In the genomic region with DNA sequence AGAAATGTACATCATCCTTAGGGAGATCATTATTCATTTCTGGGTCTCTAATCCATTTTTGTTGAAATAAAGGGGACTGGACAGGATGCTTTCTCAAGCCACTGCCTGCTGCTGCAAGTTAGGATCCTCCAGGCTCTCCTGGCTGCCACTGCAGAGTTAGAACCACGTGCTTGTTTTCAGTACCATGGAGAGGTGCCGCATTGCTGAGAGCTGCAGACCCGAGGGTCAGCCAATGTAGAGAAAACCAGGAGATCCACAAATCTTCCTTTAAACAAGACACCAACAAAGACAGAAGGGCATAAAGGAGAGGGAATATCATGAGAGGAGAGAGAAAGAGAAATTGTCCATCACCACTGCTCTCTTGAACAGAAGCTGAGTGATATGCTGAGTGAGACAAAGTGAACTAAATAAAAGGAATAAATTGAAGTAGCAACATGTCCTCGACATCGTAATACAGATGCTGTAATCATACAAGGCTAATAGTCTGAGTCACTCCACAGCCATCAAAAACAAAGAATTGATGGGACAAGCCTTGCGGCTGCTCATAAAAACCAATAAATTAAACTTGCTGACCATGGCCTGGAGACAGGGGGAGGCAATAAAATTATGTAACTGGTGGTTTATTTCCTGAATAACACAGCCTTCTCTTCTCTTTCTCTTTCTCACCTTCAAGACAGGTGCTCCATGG, we compare ENCODE assay signal across 1 cellular context.
TF ChIP-seq lines count a peak whose summit lies in the region.

No MANE protein-coding gene starts in this region.

TF ChIP-seq in WTC11, 78 proteins besides CTCF, POLR2A, EP300 and RAD21 (continued from another document and continues in another):
- TF ChIP-seq, protein P1, sequence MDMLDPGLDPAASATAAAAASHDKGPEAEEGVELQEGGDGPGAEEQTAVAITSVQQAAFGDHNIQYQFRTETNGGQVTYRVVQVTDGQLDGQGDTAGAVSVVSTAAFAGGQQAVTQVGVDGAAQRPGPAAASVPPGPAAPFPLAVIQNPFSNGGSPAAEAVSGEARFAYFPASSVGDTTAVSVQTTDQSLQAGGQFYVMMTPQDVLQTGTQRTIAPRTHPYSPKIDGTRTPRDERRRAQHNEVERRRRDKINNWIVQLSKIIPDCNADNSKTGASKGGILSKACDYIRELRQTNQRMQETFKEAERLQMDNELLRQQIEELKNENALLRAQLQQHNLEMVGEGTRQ (CRISPR knock-in tag; IDR thresholded peaks at IDR 0.05) = peak; percentile 83
- TF ChIP-seq, protein P2, sequence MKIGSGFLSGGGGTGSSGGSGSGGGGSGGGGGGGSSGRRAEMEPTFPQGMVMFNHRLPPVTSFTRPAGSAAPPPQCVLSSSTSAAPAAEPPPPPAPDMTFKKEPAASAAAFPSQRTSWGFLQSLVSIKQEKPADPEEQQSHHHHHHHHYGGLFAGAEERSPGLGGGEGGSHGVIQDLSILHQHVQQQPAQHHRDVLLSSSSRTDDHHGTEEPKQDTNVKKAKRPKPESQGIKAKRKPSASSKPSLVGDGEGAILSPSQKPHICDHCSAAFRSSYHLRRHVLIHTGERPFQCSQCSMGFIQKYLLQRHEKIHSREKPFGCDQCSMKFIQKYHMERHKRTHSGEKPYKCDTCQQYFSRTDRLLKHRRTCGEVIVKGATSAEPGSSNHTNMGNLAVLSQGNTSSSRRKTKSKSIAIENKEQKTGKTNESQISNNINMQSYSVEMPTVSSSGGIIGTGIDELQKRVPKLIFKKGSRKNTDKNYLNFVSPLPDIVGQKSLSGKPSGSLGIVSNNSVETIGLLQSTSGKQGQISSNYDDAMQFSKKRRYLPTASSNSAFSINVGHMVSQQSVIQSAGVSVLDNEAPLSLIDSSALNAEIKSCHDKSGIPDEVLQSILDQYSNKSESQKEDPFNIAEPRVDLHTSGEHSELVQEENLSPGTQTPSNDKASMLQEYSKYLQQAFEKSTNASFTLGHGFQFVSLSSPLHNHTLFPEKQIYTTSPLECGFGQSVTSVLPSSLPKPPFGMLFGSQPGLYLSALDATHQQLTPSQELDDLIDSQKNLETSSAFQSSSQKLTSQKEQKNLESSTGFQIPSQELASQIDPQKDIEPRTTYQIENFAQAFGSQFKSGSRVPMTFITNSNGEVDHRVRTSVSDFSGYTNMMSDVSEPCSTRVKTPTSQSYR (CRISPR knock-in tag; IDR thresholded peaks at IDR 0.05) = 0 out of 2 replicates have a peak, but pooled peaks have one; percentile 61
- TF ChIP-seq, protein P3, sequence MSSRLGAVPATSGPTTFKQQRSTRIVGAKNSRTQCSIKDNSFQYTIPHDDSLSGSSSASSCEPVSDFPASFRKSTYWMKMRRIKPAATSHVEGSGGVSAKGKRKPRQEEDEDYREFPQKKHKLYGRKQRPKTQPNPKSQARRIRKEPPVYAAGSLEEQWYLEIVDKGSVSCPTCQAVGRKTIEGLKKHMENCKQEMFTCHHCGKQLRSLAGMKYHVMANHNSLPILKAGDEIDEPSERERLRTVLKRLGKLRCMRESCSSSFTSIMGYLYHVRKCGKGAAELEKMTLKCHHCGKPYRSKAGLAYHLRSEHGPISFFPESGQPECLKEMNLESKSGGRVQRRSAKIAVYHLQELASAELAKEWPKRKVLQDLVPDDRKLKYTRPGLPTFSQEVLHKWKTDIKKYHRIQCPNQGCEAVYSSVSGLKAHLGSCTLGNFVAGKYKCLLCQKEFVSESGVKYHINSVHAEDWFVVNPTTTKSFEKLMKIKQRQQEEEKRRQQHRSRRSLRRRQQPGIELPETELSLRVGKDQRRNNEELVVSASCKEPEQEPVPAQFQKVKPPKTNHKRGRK (CRISPR knock-in tag; IDR thresholded peaks at IDR 0.05; ENCODE audit: borderline replicate concordance) = no peak
- peak; percentile 52; the same call in 1 of the 2 replicates for TF ChIP-seq FOXK1 (CRISPR knock-in tag; IDR thresholded peaks at IDR 0.05)
- no peak for TF ChIP-seq SMAD3 (CRISPR knock-in tag; IDR thresholded peaks at IDR 0.05; ENCODE audit: borderline replicate concordance)
- TF ChIP-seq, protein P4, sequence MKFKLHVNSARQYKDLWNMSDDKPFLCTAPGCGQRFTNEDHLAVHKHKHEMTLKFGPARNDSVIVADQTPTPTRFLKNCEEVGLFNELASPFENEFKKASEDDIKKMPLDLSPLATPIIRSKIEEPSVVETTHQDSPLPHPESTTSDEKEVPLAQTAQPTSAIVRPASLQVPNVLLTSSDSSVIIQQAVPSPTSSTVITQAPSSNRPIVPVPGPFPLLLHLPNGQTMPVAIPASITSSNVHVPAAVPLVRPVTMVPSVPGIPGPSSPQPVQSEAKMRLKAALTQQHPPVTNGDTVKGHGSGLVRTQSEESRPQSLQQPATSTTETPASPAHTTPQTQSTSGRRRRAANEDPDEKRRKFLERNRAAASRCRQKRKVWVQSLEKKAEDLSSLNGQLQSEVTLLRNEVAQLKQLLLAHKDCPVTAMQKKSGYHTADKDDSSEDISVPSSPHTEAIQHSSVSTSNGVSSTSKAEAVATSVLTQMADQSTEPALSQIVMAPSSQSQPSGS (CRISPR knock-in tag; IDR thresholded peaks at IDR 0.05; ENCODE audit: borderline replicate concordance, low read depth) = no peak
- no peak for TF ChIP-seq GABPB1 (CRISPR knock-in tag; IDR thresholded peaks at IDR 0.05)
- TF ChIP-seq PRRX2 (CRISPR knock-in tag; IDR thresholded peaks at IDR 0.05) = no peak
- TF ChIP-seq, protein P5, sequence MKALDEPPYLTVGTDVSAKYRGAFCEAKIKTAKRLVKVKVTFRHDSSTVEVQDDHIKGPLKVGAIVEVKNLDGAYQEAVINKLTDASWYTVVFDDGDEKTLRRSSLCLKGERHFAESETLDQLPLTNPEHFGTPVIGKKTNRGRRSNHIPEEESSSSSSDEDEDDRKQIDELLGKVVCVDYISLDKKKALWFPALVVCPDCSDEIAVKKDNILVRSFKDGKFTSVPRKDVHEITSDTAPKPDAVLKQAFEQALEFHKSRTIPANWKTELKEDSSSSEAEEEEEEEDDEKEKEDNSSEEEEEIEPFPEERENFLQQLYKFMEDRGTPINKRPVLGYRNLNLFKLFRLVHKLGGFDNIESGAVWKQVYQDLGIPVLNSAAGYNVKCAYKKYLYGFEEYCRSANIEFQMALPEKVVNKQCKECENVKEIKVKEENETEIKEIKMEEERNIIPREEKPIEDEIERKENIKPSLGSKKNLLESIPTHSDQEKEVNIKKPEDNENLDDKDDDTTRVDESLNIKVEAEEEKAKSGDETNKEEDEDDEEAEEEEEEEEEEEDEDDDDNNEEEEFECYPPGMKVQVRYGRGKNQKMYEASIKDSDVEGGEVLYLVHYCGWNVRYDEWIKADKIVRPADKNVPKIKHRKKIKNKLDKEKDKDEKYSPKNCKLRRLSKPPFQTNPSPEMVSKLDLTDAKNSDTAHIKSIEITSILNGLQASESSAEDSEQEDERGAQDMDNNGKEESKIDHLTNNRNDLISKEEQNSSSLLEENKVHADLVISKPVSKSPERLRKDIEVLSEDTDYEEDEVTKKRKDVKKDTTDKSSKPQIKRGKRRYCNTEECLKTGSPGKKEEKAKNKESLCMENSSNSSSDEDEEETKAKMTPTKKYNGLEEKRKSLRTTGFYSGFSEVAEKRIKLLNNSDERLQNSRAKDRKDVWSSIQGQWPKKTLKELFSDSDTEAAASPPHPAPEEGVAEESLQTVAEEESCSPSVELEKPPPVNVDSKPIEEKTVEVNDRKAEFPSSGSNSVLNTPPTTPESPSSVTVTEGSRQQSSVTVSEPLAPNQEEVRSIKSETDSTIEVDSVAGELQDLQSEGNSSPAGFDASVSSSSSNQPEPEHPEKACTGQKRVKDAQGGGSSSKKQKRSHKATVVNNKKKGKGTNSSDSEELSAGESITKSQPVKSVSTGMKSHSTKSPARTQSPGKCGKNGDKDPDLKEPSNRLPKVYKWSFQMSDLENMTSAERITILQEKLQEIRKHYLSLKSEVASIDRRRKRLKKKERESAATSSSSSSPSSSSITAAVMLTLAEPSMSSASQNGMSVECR (CRISPR knock-in tag; IDR thresholded peaks at IDR 0.05; ENCODE audit: borderline replicate concordance) = peak; percentile 83
- no peak for TF ChIP-seq ELF4 (CRISPR knock-in tag; IDR thresholded peaks at IDR 0.05; ENCODE audit: low read depth)
- no peak for TF ChIP-seq GRHL2 (CRISPR knock-in tag; IDR thresholded peaks at IDR 0.05; ENCODE audit: insufficient replicate concordance, severe bottlenecking)
- no peak for TF ChIP-seq NR3C1 (CRISPR knock-in tag; conservative IDR thresholded peaks at IDR 0.05; ENCODE audit: low read depth)
- no peak for TF ChIP-seq ZNF671 (CRISPR knock-in tag; IDR thresholded peaks at IDR 0.05)
- no peak for TF ChIP-seq FOXP1 (CRISPR knock-in tag; IDR thresholded peaks at IDR 0.05; ENCODE audit: borderline replicate concordance)
- TF ChIP-seq, protein P6, sequence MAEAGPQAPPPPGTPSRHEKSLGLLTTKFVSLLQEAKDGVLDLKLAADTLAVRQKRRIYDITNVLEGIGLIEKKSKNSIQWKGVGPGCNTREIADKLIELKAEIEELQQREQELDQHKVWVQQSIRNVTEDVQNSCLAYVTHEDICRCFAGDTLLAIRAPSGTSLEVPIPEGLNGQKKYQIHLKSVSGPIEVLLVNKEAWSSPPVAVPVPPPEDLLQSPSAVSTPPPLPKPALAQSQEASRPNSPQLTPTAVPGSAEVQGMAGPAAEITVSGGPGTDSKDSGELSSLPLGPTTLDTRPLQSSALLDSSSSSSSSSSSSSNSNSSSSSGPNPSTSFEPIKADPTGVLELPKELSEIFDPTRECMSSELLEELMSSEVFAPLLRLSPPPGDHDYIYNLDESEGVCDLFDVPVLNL (CRISPR knock-in tag; IDR thresholded peaks at IDR 0.05; ENCODE audit: borderline replicate concordance, low read depth) = no peak
- TF ChIP-seq, protein P7, sequence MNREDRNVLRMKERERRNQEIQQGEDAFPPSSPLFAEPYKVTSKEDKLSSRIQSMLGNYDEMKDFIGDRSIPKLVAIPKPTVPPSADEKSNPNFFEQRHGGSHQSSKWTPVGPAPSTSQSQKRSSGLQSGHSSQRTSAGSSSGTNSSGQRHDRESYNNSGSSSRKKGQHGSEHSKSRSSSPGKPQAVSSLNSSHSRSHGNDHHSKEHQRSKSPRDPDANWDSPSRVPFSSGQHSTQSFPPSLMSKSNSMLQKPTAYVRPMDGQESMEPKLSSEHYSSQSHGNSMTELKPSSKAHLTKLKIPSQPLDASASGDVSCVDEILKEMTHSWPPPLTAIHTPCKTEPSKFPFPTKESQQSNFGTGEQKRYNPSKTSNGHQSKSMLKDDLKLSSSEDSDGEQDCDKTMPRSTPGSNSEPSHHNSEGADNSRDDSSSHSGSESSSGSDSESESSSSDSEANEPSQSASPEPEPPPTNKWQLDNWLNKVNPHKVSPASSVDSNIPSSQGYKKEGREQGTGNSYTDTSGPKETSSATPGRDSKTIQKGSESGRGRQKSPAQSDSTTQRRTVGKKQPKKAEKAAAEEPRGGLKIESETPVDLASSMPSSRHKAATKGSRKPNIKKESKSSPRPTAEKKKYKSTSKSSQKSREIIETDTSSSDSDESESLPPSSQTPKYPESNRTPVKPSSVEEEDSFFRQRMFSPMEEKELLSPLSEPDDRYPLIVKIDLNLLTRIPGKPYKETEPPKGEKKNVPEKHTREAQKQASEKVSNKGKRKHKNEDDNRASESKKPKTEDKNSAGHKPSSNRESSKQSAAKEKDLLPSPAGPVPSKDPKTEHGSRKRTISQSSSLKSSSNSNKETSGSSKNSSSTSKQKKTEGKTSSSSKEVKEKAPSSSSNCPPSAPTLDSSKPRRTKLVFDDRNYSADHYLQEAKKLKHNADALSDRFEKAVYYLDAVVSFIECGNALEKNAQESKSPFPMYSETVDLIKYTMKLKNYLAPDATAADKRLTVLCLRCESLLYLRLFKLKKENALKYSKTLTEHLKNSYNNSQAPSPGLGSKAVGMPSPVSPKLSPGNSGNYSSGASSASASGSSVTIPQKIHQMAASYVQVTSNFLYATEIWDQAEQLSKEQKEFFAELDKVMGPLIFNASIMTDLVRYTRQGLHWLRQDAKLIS (CRISPR knock-in tag; IDR thresholded peaks at IDR 0.05; ENCODE audit: borderline replicate concordance) = no peak
- TF ChIP-seq ZNF396 (CRISPR knock-in tag; IDR thresholded peaks at IDR 0.05; ENCODE audit: borderline replicate concordance) = no peak
- 0 out of 2 replicates have a peak, but pooled peaks have one; percentile 21 for TF ChIP-seq NR2C2 (CRISPR knock-in tag; IDR thresholded peaks at IDR 0.05)
- TF ChIP-seq, protein P8, sequence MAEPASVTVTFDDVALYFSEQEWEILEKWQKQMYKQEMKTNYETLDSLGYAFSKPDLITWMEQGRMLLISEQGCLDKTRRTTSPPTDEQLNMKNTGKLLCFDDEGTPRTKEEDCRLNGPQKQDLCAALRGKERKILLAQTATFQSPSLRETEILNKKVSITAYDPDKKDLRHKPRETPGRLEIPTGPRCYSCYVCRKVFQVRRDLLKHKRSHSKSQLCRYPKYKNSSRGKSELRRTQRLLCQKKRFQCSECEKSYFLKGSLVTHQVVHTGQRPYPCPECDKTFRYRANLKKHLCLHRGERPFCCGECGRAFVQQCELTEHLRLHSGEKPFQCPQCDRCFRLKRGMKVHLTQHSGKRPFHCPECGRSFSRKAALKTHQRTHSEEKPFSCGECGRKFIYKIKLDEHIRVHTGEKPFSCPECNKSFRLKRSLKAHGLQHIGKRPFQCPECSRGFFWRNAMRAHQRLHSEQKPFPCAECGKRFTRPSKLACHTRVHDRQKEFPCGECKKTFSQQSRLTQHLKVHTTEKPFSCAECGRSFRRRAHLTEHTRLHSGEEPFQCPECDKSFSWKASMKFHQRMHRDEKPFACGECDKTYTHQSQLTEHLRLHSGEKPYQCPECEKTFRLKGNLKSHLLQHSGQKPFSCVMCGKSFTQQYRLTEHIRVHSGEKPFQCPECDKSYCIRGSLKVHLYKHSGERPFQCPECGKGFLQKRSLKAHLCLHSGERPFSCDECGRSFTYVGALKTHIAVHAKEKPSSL (CRISPR knock-in tag; conservative IDR thresholded peaks at IDR 0.05) = no peak
- TF ChIP-seq ZBTB21 (CRISPR knock-in tag; IDR thresholded peaks at IDR 0.05; ENCODE audit: borderline replicate concordance) = peak; percentile 67; the same call in 1 of the 2 replicates
- no peak for TF ChIP-seq ZNF219 (CRISPR knock-in tag; IDR thresholded peaks at IDR 0.05; ENCODE audit: borderline replicate concordance)
- TF ChIP-seq KAT7 (CRISPR knock-in tag; IDR thresholded peaks at IDR 0.05; ENCODE audit: borderline replicate concordance) = no peak
- TF ChIP-seq CREB1 (CRISPR knock-in tag; IDR thresholded peaks at IDR 0.05) = no peak
- TF ChIP-seq, protein P9, sequence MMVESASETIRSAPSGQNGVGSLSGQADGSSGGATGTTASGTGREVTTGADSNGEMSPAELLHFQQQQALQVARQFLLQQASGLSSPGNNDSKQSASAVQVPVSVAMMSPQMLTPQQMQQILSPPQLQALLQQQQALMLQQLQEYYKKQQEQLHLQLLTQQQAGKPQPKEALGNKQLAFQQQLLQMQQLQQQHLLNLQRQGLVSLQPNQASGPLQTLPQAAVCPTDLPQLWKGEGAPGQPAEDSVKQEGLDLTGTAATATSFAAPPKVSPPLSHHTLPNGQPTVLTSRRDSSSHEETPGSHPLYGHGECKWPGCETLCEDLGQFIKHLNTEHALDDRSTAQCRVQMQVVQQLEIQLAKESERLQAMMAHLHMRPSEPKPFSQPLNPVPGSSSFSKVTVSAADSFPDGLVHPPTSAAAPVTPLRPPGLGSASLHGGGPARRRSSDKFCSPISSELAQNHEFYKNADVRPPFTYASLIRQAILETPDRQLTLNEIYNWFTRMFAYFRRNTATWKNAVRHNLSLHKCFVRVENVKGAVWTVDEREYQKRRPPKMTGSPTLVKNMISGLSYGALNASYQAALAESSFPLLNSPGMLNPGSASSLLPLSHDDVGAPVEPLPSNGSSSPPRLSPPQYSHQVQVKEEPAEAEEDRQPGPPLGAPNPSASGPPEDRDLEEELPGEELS (CRISPR knock-in tag; IDR thresholded peaks at IDR 0.05) = peak; percentile 48; the same call in 1 of the 2 replicates
- TF ChIP-seq, protein P10, sequence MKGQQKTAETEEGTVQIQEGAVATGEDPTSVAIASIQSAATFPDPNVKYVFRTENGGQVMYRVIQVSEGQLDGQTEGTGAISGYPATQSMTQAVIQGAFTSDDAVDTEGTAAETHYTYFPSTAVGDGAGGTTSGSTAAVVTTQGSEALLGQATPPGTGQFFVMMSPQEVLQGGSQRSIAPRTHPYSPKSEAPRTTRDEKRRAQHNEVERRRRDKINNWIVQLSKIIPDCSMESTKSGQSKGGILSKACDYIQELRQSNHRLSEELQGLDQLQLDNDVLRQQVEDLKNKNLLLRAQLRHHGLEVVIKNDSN (CRISPR knock-in tag; IDR thresholded peaks at IDR 0.05) = peak; percentile 86
- 0 out of 2 replicates have a peak, but pooled peaks have one; percentile 62 for TF ChIP-seq TP53 (CRISPR knock-in tag; IDR thresholded peaks at IDR 0.05)
